Comparison of ENCODE assay signal across 1 cellular context in the genomic region with DNA sequence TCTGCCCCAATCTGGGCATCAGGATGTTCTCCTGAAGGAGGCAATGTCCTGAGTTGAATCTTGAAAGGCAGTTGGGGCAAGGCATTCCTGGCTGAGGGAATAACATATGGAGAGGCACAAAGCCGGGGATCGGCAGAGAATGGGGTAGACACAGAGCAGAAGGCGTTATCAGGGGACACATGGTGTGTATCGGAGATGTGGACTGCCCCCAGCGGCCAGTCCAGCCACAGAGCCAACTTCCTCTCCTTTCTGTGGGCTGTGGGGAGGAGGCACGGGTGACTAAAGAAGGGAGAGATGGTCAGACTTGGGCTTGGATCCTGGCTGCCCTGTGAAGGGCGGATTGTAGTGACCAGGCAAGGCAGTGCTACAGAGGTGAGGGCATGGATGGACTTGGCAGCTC.
TF ChIP-seq lines count a peak whose summit lies in the region.

No MANE protein-coding gene starts in this region.

TF ChIP-seq in K562, 482 proteins besides CTCF, POLR2A, EP300 and RAD21:
- TF ChIP-seq CBFA2T2 (conservative IDR thresholded peaks at IDR 0.05) (peak; percentile 21; the same call in 1 of the 2 replicates), MYC (IDR thresholded peaks at IDR 0.05; ENCODE audit: low read depth, low read length) (0 out of 2 replicates have a peak, but pooled peaks have one; percentile 17), MYC (CRISPR knock-in tag; IDR thresholded peaks at IDR 0.05; ENCODE audit: borderline replicate concordance, low read depth) (no peak), TOE1 (IDR thresholded peaks at IDR 0.05; ENCODE audit: borderline replicate concordance) (no peak), TOE1 (CRISPR knock-in tag; IDR thresholded peaks at IDR 0.05; ENCODE audit: borderline replicate concordance, low read depth) (no peak), CREBBP (IDR thresholded peaks at IDR 0.05; ENCODE audit: low read depth, low read length) (no peak), KLF16 (IDR thresholded peaks at IDR 0.05) (no peak), STAT5A (IDR thresholded peaks at IDR 0.05; ENCODE audit: borderline replicate concordance, low read length) (peak; percentile 22; the same call in 1 of the 2 replicates), ZNF232 (CRISPR knock-in tag; IDR thresholded peaks at IDR 0.05) (no peak), ZKSCAN3 (CRISPR knock-in tag; IDR thresholded peaks at IDR 0.05) (no peak), SPI1 (IDR thresholded peaks at IDR 0.05; ENCODE audit: borderline replicate concordance, low read depth, low read length) (peak; percentile 80; the same call in 1 of the 2 replicates), HEY1 (CRISPR knock-in tag; IDR thresholded peaks at IDR 0.05; ENCODE audit: borderline replicate concordance) (no peak), NFIC (IDR thresholded peaks at IDR 0.05) (no peak), ARID1B (IDR thresholded peaks at IDR 0.05) (peak; percentile 39), GABPA (tag; conservative IDR thresholded peaks at IDR 0.05; ENCODE audit: low read depth) (no peak), CBFA2T3 (IDR thresholded peaks at IDR 0.05) (peak; percentile 29; the same call in 1 of the 2 replicates), PHTF2 (CRISPR knock-in tag; IDR thresholded peaks at IDR 0.05) (no peak), ZFP30 (CRISPR knock-in tag; IDR thresholded peaks at IDR 0.05; ENCODE audit: borderline replicate concordance) (no peak), BHLHE40 (IDR thresholded peaks at IDR 0.05; ENCODE audit: low read length) (no peak; the same call in 1 of the 2 replicates), FOXA1 (IDR thresholded peaks at IDR 0.05; ENCODE audit: borderline replicate concordance) (no peak), RFX1 (IDR thresholded peaks at IDR 0.05) (no peak), ZNF274 (IDR thresholded peaks at IDR 0.05; ENCODE audit: borderline replicate concordance, low read depth, low read length) (no peak), ZNF263 (CRISPR knock-in tag; IDR thresholded peaks at IDR 0.05; ENCODE audit: borderline replicate concordance) (peak; percentile 13; the same call in 1 of the 2 replicates), PHB2 (IDR thresholded peaks at IDR 0.05; ENCODE audit: low read depth) (no peak), CTBP1 (IDR thresholded peaks at IDR 0.05; ENCODE audit: borderline replicate concordance) (peak; percentile 36; the same call in 1 of the 2 replicates), TAL1 (IDR thresholded peaks at IDR 0.05) (0 out of 2 replicates have a peak, but pooled peaks have one; percentile 9), ZBTB8A (IDR thresholded peaks at IDR 0.05; ENCODE audit: partially characterized antibody) (no peak), CREM (IDR thresholded peaks at IDR 0.05; ENCODE audit: low read depth) (0 out of 2 replicates have a peak, but pooled peaks have one; percentile 10), KDM5B (IDR thresholded peaks at IDR 0.05; ENCODE audit: insufficient replicate concordance, low read depth, low read length) (no peak), TAF15 (IDR thresholded peaks at IDR 0.05; ENCODE audit: low read depth, low read length) (no peak), ESRRA (IDR thresholded peaks at IDR 0.05; ENCODE audit: borderline replicate concordance, low read depth) (no peak), TAF1 (IDR thresholded peaks at IDR 0.05; ENCODE audit: control insufficient read depth, extremely low read depth, insufficient read depth, low read length, severe bottlenecking) (no peak), MTA1 (IDR thresholded peaks at IDR 0.05; ENCODE audit: borderline replicate concordance) (no peak), E2F3 (CRISPR knock-in tag; IDR thresholded peaks at IDR 0.05) (no peak), CREB1 (IDR thresholded peaks at IDR 0.05) (no peak), CREB1 (CRISPR knock-in tag; IDR thresholded peaks at IDR 0.05) (no peak), CBX3 (IDR thresholded peaks at IDR 0.05; ENCODE audit: borderline replicate concordance in 1 of 2, low read length in 2 of 2) (0 out of 3 replicates have a peak, but pooled peaks of 1 of the 2 experiments have one; percentile 30), ZNF695 (CRISPR knock-in tag; IDR thresholded peaks at IDR 0.05) (no peak), ZKSCAN1 (IDR thresholded peaks at IDR 0.05; ENCODE audit: low read depth, low read length) (0 out of 2 replicates have a peak, but pooled peaks have one; percentile 7)
- TF ChIP-seq, protein P1, sequence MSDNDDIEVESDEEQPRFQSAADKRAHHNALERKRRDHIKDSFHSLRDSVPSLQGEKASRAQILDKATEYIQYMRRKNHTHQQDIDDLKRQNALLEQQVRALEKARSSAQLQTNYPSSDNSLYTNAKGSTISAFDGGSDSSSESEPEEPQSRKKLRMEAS (CRISPR knock-in tag; IDR thresholded peaks at IDR 0.05), result 0 out of 2 replicates have a peak, but pooled peaks have one; percentile 25
- TF ChIP-seq, protein P2, sequence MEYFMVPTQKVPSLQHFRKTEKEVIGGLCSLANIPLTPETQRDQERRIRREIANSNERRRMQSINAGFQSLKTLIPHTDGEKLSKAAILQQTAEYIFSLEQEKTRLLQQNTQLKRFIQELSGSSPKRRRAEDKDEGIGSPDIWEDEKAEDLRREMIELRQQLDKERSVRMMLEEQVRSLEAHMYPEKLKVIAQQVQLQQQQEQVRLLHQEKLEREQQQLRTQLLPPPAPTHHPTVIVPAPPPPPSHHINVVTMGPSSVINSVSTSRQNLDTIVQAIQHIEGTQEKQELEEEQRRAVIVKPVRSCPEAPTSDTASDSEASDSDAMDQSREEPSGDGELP (CRISPR knock-in tag; IDR thresholded peaks at IDR 0.05; ENCODE audit: borderline replicate concordance), result peak; percentile 33; the same call in 1 of the 2 replicates
- TF ChIP-seq, protein P3, sequence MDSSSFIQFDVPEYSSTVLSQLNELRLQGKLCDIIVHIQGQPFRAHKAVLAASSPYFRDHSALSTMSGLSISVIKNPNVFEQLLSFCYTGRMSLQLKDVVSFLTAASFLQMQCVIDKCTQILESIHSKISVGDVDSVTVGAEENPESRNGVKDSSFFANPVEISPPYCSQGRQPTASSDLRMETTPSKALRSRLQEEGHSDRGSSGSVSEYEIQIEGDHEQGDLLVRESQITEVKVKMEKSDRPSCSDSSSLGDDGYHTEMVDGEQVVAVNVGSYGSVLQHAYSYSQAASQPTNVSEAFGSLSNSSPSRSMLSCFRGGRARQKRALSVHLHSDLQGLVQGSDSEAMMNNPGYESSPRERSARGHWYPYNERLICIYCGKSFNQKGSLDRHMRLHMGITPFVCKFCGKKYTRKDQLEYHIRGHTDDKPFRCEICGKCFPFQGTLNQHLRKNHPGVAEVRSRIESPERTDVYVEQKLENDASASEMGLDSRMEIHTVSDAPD (CRISPR knock-in tag; IDR thresholded peaks at IDR 0.05), result no peak
- TF ChIP-seq, protein P4, sequence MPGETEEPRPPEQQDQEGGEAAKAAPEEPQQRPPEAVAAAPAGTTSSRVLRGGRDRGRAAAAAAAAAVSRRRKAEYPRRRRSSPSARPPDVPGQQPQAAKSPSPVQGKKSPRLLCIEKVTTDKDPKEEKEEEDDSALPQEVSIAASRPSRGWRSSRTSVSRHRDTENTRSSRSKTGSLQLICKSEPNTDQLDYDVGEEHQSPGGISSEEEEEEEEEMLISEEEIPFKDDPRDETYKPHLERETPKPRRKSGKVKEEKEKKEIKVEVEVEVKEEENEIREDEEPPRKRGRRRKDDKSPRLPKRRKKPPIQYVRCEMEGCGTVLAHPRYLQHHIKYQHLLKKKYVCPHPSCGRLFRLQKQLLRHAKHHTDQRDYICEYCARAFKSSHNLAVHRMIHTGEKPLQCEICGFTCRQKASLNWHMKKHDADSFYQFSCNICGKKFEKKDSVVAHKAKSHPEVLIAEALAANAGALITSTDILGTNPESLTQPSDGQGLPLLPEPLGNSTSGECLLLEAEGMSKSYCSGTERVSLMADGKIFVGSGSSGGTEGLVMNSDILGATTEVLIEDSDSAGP (CRISPR knock-in tag; IDR thresholded peaks at IDR 0.05), result no peak
- TF ChIP-seq, protein P5, sequence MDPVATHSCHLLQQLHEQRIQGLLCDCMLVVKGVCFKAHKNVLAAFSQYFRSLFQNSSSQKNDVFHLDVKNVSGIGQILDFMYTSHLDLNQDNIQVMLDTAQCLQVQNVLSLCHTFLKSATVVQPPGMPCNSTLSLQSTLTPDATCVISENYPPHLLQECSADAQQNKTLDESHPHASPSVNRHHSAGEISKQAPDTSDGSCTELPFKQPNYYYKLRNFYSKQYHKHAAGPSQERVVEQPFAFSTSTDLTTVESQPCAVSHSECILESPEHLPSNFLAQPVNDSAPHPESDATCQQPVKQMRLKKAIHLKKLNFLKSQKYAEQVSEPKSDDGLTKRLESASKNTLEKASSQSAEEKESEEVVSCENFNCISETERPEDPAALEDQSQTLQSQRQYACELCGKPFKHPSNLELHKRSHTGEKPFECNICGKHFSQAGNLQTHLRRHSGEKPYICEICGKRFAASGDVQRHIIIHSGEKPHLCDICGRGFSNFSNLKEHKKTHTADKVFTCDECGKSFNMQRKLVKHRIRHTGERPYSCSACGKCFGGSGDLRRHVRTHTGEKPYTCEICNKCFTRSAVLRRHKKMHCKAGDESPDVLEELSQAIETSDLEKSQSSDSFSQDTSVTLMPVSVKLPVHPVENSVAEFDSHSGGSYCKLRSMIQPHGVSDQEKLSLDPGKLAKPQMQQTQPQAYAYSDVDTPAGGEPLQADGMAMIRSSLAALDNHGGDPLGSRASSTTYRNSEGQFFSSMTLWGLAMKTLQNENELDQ (CRISPR knock-in tag; IDR thresholded peaks at IDR 0.05; ENCODE audit: borderline replicate concordance), result no peak
- TF ChIP-seq, protein P6, sequence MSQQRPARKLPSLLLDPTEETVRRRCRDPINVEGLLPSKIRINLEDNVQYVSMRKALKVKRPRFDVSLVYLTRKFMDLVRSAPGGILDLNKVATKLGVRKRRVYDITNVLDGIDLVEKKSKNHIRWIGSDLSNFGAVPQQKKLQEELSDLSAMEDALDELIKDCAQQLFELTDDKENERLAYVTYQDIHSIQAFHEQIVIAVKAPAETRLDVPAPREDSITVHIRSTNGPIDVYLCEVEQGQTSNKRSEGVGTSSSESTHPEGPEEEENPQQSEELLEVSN (IDR thresholded peaks at IDR 0.05; ENCODE audit: borderline replicate concordance in 1 of 2, extremely low read depth in 1 of 2, insufficient read depth in 1 of 2, insufficient read length in 1 of 2, low read depth in 1 of 2, low read length in 1 of 2, poor library complexity in 1 of 2, severe bottlenecking in 1 of 2), result no peak
- TF ChIP-seq, protein P7, sequence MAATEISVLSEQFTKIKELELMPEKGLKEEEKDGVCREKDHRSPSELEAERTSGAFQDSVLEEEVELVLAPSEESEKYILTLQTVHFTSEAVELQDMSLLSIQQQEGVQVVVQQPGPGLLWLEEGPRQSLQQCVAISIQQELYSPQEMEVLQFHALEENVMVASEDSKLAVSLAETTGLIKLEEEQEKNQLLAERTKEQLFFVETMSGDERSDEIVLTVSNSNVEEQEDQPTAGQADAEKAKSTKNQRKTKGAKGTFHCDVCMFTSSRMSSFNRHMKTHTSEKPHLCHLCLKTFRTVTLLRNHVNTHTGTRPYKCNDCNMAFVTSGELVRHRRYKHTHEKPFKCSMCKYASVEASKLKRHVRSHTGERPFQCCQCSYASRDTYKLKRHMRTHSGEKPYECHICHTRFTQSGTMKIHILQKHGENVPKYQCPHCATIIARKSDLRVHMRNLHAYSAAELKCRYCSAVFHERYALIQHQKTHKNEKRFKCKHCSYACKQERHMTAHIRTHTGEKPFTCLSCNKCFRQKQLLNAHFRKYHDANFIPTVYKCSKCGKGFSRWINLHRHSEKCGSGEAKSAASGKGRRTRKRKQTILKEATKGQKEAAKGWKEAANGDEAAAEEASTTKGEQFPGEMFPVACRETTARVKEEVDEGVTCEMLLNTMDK (IDR thresholded peaks at IDR 0.05; ENCODE audit: borderline replicate concordance, insufficient read depth, low read depth, low read length, poor library complexity, severe bottlenecking), result peak; percentile 26
